Comparison of ENCODE assay signal across 8 cellular contexts in genomic region chr20:56524444-56524843, GRCh38. TPM values are rescaled to one million over a fixed set of nuclear protein-coding genes. Genes with fewer than 3 reads are reported as not detected.
DNase-seq lines count a peak whose midpoint lies in the region; ATAC-seq, FAIRE-seq and TF ChIP-seq lines count a peak whose summit lies in the region.
"Not testable (repeated sequence)": the region's sequence is repeated elsewhere in the genome, so short reads cannot be mapped to it uniquely, and the experiment has no call there.
"Had no signal": no experiment of that assay in that cellular context is flagged by ENCODE, and none has a peak within 500 bp of the region (broad histone marks: within the 10 kb centered on the region; RNA-seq: fewer than 3 reads in every experiment).

Gene FAM209A, plus strand, starts transcription at chr20:56524744. Its CDS starts 65 bp downstream, at chr20:56524809.

- not testable (repeated sequence) for H3K36me3 Mint-ChIP-seq in T-helper 17 cell (ENCODE audit: low read depth)
- peaks cover 24 to 32% of the 10 kb centered on the region in 2 donors for H3K36me3 Mint-ChIP-seq in activated naive CD4-positive, alpha-beta T cell treated with anti-CD3 and anti-CD28 coated beads, Interleukin-2, amount 50 U/mL, for 72 hours
- H3K36me3 Mint-ChIP-seq in chondrocyte (ENCODE audit: low read depth) = peaks cover 16% of the 10 kb centered on the region

- intact Hi-C loops in spleen (cut with DNase I; ENCODE audit: low total_unique reads); upper lobe of right lung (cut with DNase I): not testable (repeated sequence)

- H3K27ac ChIP-seq in trophoblast cell (ENCODE audit: low read depth, low read length); spleen; upper lobe of right lung: not testable (repeated sequence)

- not testable (repeated sequence) for H3K4ac ChIP-seq in trophoblast cell (ENCODE audit: low read depth, low read length)

- TF ChIP-seq CTCF in chondrocyte (IDR thresholded peaks at IDR 0.05); spleen (IDR thresholded peaks at IDR 0.05 in 8 of 11, conservative IDR thresholded peaks at IDR 0.05 in 3 of 11); upper lobe of right lung (IDR thresholded peaks at IDR 0.05): not testable (repeated sequence)

- H3K36me3 ChIP-seq in trophoblast cell (ENCODE audit: control insufficient read depth in 1 of 2, insufficient read depth in 2 of 2, low read length in 2 of 2) = peaks cover 10 to 12% of the 10 kb centered on the region in 2 experiments
- peaks cover 0 to 24% (median 22%) of the 10 kb centered on the region in 6 donors for H3K36me3 ChIP-seq in spleen
- H3K36me3 ChIP-seq in upper lobe of right lung = not testable (repeated sequence)

- H3K23ac ChIP-seq in trophoblast cell (ENCODE audit: low read length) = peak within 1 kb of the TSS; percentile 96

- H3K27me3 Mint-ChIP-seq in T-helper 17 cell; chondrocyte (ENCODE audit: low read depth): not testable (repeated sequence)

- FAIRE-seq in HTR-8/SVneo (lab: Jason Lieb, UNC) = peak; percentile 79

- H2AK5ac ChIP-seq in trophoblast cell (ENCODE audit: low read length) = not testable (repeated sequence)

- H2BK12ac ChIP-seq in trophoblast cell (ENCODE audit: low read length) = not testable (repeated sequence)

- not testable (repeated sequence) for H3K18ac ChIP-seq in trophoblast cell (ENCODE audit: low read length)

- not testable (repeated sequence) for H3K14ac ChIP-seq in trophoblast cell (ENCODE audit: low read length)

- not testable (repeated sequence) for H3K4me1 ChIP-seq in trophoblast cell (ENCODE audit: control insufficient read depth in 1 of 2, insufficient read depth in 2 of 2, low read length in 2 of 2); spleen; upper lobe of right lung

- not testable (repeated sequence) for H4K8ac ChIP-seq in trophoblast cell (ENCODE audit: low read depth, low read length)

- not testable (repeated sequence) for DNase-seq in HTR-8/SVneo (ENCODE audit: insufficient read length, low spot score); T-helper 17 cell; activated naive CD4-positive, alpha-beta T cell treated with anti-CD3 and anti-CD28 coated beads, Interleukin-2, amount 50 U/mL, for 72 hours (ENCODE audit: low spot score in 2 of 2); trophoblast cell
- peak; percentile 67 for DNase-seq in chondrocyte (ENCODE audit: low spot score)
- peak; percentile 46 for DNase-seq in spleen
- peak; percentile 35 for DNase-seq in upper lobe of right lung

- not testable (repeated sequence) for H3K27me3 ChIP-seq in trophoblast cell (ENCODE audit: insufficient read depth, low read length); spleen (replicated peaks in 1 of 7); upper lobe of right lung

- TF ChIP-seq POLR2A in spleen (IDR thresholded peaks at IDR 0.05) = not testable (repeated sequence)

- H4K12ac ChIP-seq in trophoblast cell (ENCODE audit: low read depth, low read length) = not testable (repeated sequence)

- H4K91ac ChIP-seq in trophoblast cell (ENCODE audit: low read depth, low read length) = not testable (repeated sequence)

- not testable (repeated sequence) for H3K4me1 Mint-ChIP-seq in T-helper 17 cell; chondrocyte (ENCODE audit: low read depth)

- WGBS in trophoblast cell (ENCODE audit: extremely low coverage, insufficient coverage, insufficient read length) = no CpG with 5 or more reads among the region's 7 CpGs
- WGBS in spleen, 5 donors = 86 to 94% (median 92%) methylated on average over 5 to 7 of the region's 7 CpGs

- H3K4me3 ChIP-seq in trophoblast cell (ENCODE audit: low read depth, low read length); spleen; upper lobe of right lung: not testable (repeated sequence)

- not testable (repeated sequence) for ATAC-seq in T-helper 17 cell; activated naive CD4-positive, alpha-beta T cell treated with anti-CD3 and anti-CD28 coated beads, Interleukin-2, amount 50 U/mL, for 72 hours; upper lobe of right lung

- H2BK120ac ChIP-seq in trophoblast cell (ENCODE audit: insufficient read depth, low read length, poor library complexity) = not testable (repeated sequence)

- H2AFZ ChIP-seq in trophoblast cell (ENCODE audit: insufficient read depth, low read length, poor library complexity) = not testable (repeated sequence)

- H3K27ac Mint-ChIP-seq in T-helper 17 cell = peak within 1 kb of the TSS; percentile 12
- peak within 1 kb of the TSS; percentile 29 to 46 for H3K27ac Mint-ChIP-seq in activated naive CD4-positive, alpha-beta T cell treated with anti-CD3 and anti-CD28 coated beads, Interleukin-2, amount 50 U/mL, for 72 hours
- not testable (repeated sequence) for H3K27ac Mint-ChIP-seq in chondrocyte (ENCODE audit: unreplicated experiment)

- not testable (repeated sequence) for H2BK5ac ChIP-seq in trophoblast cell (ENCODE audit: low read depth, low read length, poor library complexity)

- not testable (repeated sequence) for H3K79me1 ChIP-seq in trophoblast cell (ENCODE audit: low read length)

- not testable (repeated sequence) for H3K9ac ChIP-seq in trophoblast cell (ENCODE audit: low read length)

- not testable (repeated sequence) for H3K9me3 Mint-ChIP-seq in activated naive CD4-positive, alpha-beta T cell treated with anti-CD3 and anti-CD28 coated beads, Interleukin-2, amount 50 U/mL, for 72 hours; chondrocyte (ENCODE audit: low read depth)

- H3K4me2 ChIP-seq in trophoblast cell (ENCODE audit: low read length) = not testable (repeated sequence)

- not testable (repeated sequence) for H3K79me2 ChIP-seq in trophoblast cell (ENCODE audit: control insufficient read depth, insufficient read depth, low read length, poor library complexity)

- H3K9me3 ChIP-seq in T-helper 17 cell (ENCODE audit: control insufficient read depth, low read length, poor library complexity, severe bottlenecking) = not testable (repeated sequence)
- peaks cover 11% of the 10 kb centered on the region for H3K9me3 ChIP-seq in trophoblast cell (ENCODE audit: insufficient read depth, low read depth, low read length)
- H3K9me3 ChIP-seq in spleen = peaks cover 8 to 31% (median 29%) of the 10 kb centered on the region in 8 donors
- peaks cover 12% of the 10 kb centered on the region for H3K9me3 ChIP-seq in upper lobe of right lung

- not testable (repeated sequence) for H3K4me3 Mint-ChIP-seq in T-helper 17 cell; chondrocyte (ENCODE audit: unreplicated experiment)

RNA-seq across cellular contexts. Expression of gene FAM209A, which starts in this region (rescaled TPM):
- 1 to 10 TPM; 3.8 to 6.7 TPM for total RNA-seq in T-helper 17 cell
- total RNA-seq in activated naive CD4-positive, alpha-beta T cell treated with anti-CD3 and anti-CD28 coated beads, Interleukin-2, amount 50 U/mL, for 72 hours = 1 to 10 TPM in 1 of 2 donors, under 1 TPM in 1; 0.77 to 1.1 TPM
- 0.55 to 0.58 TPM in 2 of 3 replicates, not detected in the other for total RNA-seq in chondrocyte
- polyA plus RNA-seq in trophoblast cell (2013) = 0.15 and 0.47 TPM in 2 replicates
- total RNA-seq in spleen = 1 to 10 TPM in 6 of 7 donors, not detected in 1; 1.2 to 4.3 (median 2.1) TPM
- 1 to 10 TPM in 2 of 3 donors, under 1 TPM in 1; 0.59 to 2.0 (median 1.1) TPM for polyA plus RNA-seq in spleen
- 0.87 TPM for total RNA-seq in upper lobe of right lung
- total RNA-seq: A172 had no signal

Comparison
In these comparisons a context has a peak if more than half of its experiments do, and no peak if none do; other contexts are left out.
1. Peak in DNase-seq in chondrocyte; RNA of the gene not detected or under 1 TPM.
2. Peak in DNase-seq in upper lobe of right lung; RNA of the gene not detected or under 1 TPM.